Comparison of ENCODE assay signal across 1 cellular context in the genomic region with DNA sequence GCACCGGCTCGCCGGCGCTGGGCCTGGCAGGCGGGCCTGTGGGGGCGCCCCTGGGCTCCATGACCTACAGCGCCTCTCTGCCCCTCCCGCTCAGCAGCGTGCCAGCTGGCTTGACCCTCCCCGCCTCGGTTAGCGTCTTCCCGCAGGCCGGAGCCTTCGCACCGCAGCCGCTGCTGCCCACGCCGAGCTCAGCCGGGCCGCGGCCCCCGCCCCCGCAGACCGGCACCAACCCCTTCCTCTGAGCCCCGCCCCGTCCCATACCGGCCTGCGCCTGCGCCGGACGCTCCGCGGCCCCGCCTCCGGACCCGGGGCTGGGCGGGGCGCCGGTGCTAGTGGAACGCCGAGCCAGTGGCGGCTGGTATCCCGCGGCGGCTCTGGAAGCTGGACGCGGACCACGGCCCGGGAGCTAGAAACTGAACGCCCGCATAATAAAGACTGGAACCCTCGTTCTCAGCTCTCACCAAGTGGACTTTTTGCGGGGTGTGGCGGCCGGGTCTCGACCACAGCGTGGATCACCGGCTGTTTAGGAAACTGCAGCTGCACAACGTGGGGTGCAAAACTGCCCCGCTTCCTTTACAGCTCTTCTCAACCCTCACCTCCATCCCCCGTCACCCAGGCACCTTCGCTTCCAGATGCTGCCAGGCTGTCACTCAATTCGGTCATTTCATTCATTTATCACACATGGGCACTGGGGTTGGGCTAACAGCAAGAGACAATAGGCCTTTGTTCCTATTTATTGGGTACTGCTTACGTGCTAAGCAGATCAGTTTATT.
A peak's percentile ranks its signal among the peaks of the same experiment; 100 is the strongest.
TF ChIP-seq lines count a peak whose summit lies in the region.

No MANE protein-coding gene starts in this region.

TF ChIP-seq in HepG2, 621 proteins besides CTCF, POLR2A, EP300 and RAD21 (continued from another document and continues in another):
- TF ChIP-seq ZHX2 (IDR thresholded peaks at IDR 0.05; ENCODE audit: low read depth) (no peak), ZHX2 (CRISPR knock-in tag; IDR thresholded peaks at IDR 0.05; ENCODE audit: borderline replicate concordance) (no peak), THAP8 (CRISPR knock-in tag; IDR thresholded peaks at IDR 0.05; ENCODE audit: borderline replicate concordance) (no peak), KLF6 (CRISPR knock-in tag; IDR thresholded peaks at IDR 0.05) (peak; percentile 87), ZSCAN25 (CRISPR knock-in tag; IDR thresholded peaks at IDR 0.05) (peak; percentile 80), RERE (CRISPR knock-in tag; IDR thresholded peaks at IDR 0.05; ENCODE audit: low read depth) (peak; percentile 39; the same call in 1 of the 2 replicates), MATR3 (CRISPR knock-in tag; IDR thresholded peaks at IDR 0.05) (no peak), FOXO4 (CRISPR knock-in tag; conservative IDR thresholded peaks at IDR 0.05) (no peak), HCFC1 (IDR thresholded peaks at IDR 0.05; ENCODE audit: low read depth, low read length) (no peak), HOXD1 (CRISPR knock-in tag; IDR thresholded peaks at IDR 0.05) (no peak), ZFX (CRISPR knock-in tag; IDR thresholded peaks at IDR 0.05; ENCODE audit: low read depth) (peak; percentile 97), MXD4 (CRISPR knock-in tag; IDR thresholded peaks at IDR 0.05) (peak; percentile 81; the same call in 1 of the 2 replicates), HBP1 (CRISPR knock-in tag; IDR thresholded peaks at IDR 0.05; ENCODE audit: low read depth) (no peak; the same call in 1 of the 2 replicates), SNAI1 (CRISPR knock-in tag; IDR thresholded peaks at IDR 0.05; ENCODE audit: borderline replicate concordance) (no peak), ATF7-NPFF (CRISPR knock-in tag; IDR thresholded peaks at IDR 0.05; ENCODE audit: low read depth) (peak; percentile 97), ZNF7 (CRISPR knock-in tag; IDR thresholded peaks at IDR 0.05) (peak; percentile 44; the same call in 1 of the 2 replicates), HNF4G (IDR thresholded peaks at IDR 0.05; ENCODE audit: borderline replicate concordance, low read depth, low read length) (no peak), HNF4G (CRISPR knock-in tag; IDR thresholded peaks at IDR 0.05; ENCODE audit: borderline replicate concordance, low read depth) (no peak), PRPF4 (IDR thresholded peaks at IDR 0.05; ENCODE audit: low read depth, low read length, poor library complexity, severe bottlenecking) (no peak), ZBTB46 (CRISPR knock-in tag; IDR thresholded peaks at IDR 0.05; ENCODE audit: borderline replicate concordance) (0 out of 2 replicates have a peak, but pooled peaks have one; percentile 54), NKX3-1 (CRISPR knock-in tag; IDR thresholded peaks at IDR 0.05) (peak; percentile 30; the same call in 1 of the 2 replicates), MAF1 (CRISPR knock-in tag; IDR thresholded peaks at IDR 0.05; ENCODE audit: borderline replicate concordance) (no peak), RFX3 (CRISPR knock-in tag; IDR thresholded peaks at IDR 0.05) (no peak), MTA3 (CRISPR knock-in tag; IDR thresholded peaks at IDR 0.05) (no peak), DZIP1 (CRISPR knock-in tag; IDR thresholded peaks at IDR 0.05) (0 out of 2 replicates have a peak, but pooled peaks have one; percentile 60), ZFP1 (CRISPR knock-in tag; IDR thresholded peaks at IDR 0.05) (0 out of 2 replicates have a peak, but pooled peaks have one; percentile 43), ZNF501 (CRISPR knock-in tag; IDR thresholded peaks at IDR 0.05) (peak; percentile 80; the same call in 1 of the 2 replicates)
- TF ChIP-seq, protein P1, sequence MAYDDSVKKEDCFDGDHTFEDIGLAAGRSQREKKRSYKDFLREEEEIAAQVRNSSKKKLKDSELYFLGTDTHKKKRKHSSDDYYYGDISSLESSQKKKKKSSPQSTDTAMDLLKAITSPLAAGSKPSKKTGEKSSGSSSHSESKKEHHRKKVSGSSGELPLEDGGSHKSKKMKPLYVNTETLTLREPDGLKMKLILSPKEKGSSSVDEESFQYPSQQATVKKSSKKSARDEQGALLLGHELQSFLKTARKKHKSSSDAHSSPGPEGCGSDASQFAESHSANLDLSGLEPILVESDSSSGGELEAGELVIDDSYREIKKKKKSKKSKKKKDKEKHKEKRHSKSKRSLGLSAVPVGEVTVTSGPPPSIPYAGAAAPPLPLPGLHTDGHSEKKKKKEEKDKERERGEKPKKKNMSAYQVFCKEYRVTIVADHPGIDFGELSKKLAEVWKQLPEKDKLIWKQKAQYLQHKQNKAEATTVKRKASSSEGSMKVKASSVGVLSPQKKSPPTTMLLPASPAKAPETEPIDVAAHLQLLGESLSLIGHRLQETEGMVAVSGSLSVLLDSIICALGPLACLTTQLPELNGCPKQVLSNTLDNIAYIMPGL (CRISPR knock-in tag; IDR thresholded peaks at IDR 0.05; ENCODE audit: borderline replicate concordance in 1 of 2, low read depth in 1 of 2) = peak; percentile 48 to 80; a peak in 3 of 4 replicates
